25 cellular contexts compared by ENCODE assay signal in the genomic region with DNA sequence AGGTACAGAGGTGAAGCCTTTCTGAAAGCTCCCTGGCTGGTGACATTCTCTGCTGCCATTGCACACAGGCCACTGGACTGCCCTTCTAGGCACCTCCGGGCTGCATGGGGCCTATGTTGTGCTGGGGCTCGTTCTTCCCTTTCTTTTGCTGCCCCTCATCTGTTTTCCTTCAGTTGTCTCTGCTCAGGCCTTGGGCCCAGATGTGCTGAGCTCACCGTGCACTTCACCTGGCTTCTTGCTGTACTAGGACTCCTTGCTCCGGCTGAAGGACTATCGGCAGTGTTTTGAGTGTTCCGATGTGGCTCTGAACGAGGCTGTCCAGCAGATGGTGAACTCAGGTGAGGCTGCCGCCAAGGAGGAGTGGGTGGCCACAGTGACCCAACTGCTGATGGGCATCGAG.
"Had no signal": no experiment of that assay in that cellular context is flagged by ENCODE, and none has a peak within 500 bp of the region (broad histone marks: within the 10 kb centered on the region; RNA-seq: fewer than 3 reads in every experiment).

No MANE protein-coding gene starts in this region.

- FAIRE-seq: RCC 7860 had no signal

- ATAC-seq: activated CD8-positive, alpha-beta T cell treated with anti-CD3 and anti-CD28 coated beads, Interleukin-2, amount 10 ng/mL, durations not matched to agents 7 days and 5 days; PC-3 had no signal

- DNase-seq: activated CD4-positive, alpha-beta T cell treated with anti-CD3 and anti-CD28 coated beads for 48 hours; activated CD4-positive, alpha-beta T cell treated with anti-CD3 and anti-CD28 coated beads, Interleukin-2, amount 50 U/mL, for 4 hours; activated CD4-positive, CD25-positive, alpha-beta regulatory T cell treated with anti-CD3 and anti-CD28 coated beads, Interleukin-2, amount 50 U/mL, for 72 hours; activated CD8-positive, alpha-beta memory T cell treated with anti-CD3 and anti-CD28 coated beads, Interleukin-2, amount 50 U/mL, for 48 hours; activated CD8-positive, alpha-beta T cell treated with anti-CD3 and anti-CD28 coated beads, Interleukin-2, amount 10 ng/mL, durations not matched to agents 7 days and 5 days; activated gamma-delta T cell; activated naive CD4-positive, alpha-beta T cell treated with anti-CD3 and anti-CD28 coated beads for 36 hours; activated naive CD8-positive, alpha-beta T cell treated with anti-CD3 and anti-CD28 coated beads for 36 hours; activated T-cell treated with anti-CD3 and anti-CD28 coated beads, Interleukin-2, amount 50 U/mL, for 1 hour; anterior cingulate cortex; KG1; MV-4-11; NCI-H1092 treated with DMSO at 0.1 percent for 48 hours; NCI-H1417 treated with DMSO at 0.1 percent for 48 hours; NCI-H1694; NCI-H2029 treated with DMSO at 0.1 percent for 48 hours; NCI-H345; NCI-H510A treated with DMSO at 0.1 percent for 48 hours; NCI-H69; NK-92 treated with Interleukin-12 subunit alpha and Interleukin-12 subunit beta, amount 100 ng/mL, for 24 hours; PC-3; SHP77 had no signal

- H3K9me3 ChIP-seq: adrenal gland, breast epithelium had no signal

- H3K4me3 ChIP-seq: adrenal gland, breast epithelium had no signal

- H3K27me3 ChIP-seq: adrenal gland, breast epithelium had no signal

- H3K4me1 ChIP-seq: breast epithelium had no signal

- H3K27ac ChIP-seq: adrenal gland, breast epithelium had no signal
